In the genomic region with DNA sequence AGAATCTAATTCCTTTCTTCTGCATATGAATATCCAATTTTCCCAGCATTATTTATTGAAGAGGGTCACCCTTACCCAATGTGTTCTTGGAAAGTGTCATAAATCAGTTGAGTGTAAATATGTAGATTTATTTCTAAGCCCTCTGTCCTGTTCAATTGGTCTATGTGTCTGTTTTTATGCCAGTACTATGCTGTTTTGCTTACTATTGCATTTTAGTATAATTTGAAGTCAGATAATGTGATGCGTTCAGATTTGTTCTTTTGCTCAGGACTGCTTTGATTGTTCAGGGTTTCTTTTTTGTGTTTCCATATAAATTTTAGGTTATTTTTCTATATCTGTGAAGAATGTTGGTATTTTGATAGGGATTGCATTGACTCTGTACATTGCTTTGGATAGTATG, we compare ENCODE assay signal across 11 cellular contexts.
"Had no signal": no experiment of that assay in that cellular context is flagged by ENCODE, and none has a peak within 500 bp of the region (broad histone marks: within the 10 kb centered on the region; RNA-seq: fewer than 3 reads in every experiment).

No MANE protein-coding gene starts in this region.

- H3K4me2 ChIP-seq: GM23338 had no signal

- H3K9me3 ChIP-seq: HAP-1 had no signal

- H3K27ac ChIP-seq: GM23248 had no signal

- DNase-seq: GM23248, GOT3, H7, H9, HCEC 1CT, HFFc6 had no signal

- H3K9ac ChIP-seq: GM23248 had no signal

- H2AFZ ChIP-seq: GM23248, GM23338 had no signal

- FAIRE-seq: H1, H54 had no signal

- H3K36me3 ChIP-seq: HAP-1 had no signal

- ATAC-seq: GM23338, HCT116 had no signal

- H3K4me3 ChIP-seq: GM23248, GM23338, HAP-1 had no signal
